In genomic region chr15:88704791-88705768, GRCh38 we compare ENCODE assay signal across 7 cellular contexts.
DNase-seq lines count a peak whose midpoint lies in the region; ATAC-seq, FAIRE-seq and TF ChIP-seq lines count a peak whose summit lies in the region.

No MANE protein-coding gene starts in this region.

- H3K27me3 ChIP-seq in pancreas, result no peaks in the 10 kb centered on the region
- H3K27me3 ChIP-seq in Karpas-422 (ENCODE audit: low read length), result no peaks in the 10 kb centered on the region

- no peak overlapping the region for H3K9ac ChIP-seq in Karpas-422 (ENCODE audit: low read length)

- FAIRE-seq in pancreas (lab: Jason Lieb, UNC), result no peak

- no peaks in the 10 kb centered on the region for H3K79me2 ChIP-seq in Karpas-422 (ENCODE audit: low read length)

- ATAC-seq in left cardiac atrium, result peak; percentile 71 to 85
- ATAC-seq in pancreas, result peak; percentile 55 to 79 (median 68)
- ATAC-seq in GM18498 (IDR thresholded peaks at IDR 0.05; ENCODE audit: unreplicated experiment), result no peak
- no peak for ATAC-seq in HG03135 (IDR thresholded peaks at IDR 0.05; ENCODE audit: unreplicated experiment)

- H3K4me1 ChIP-seq in pancreas, result peaks cover 0 to 4% (median 0%) of the 10 kb centered on the region in 3 donors
- H3K4me1 ChIP-seq in Karpas-422 (ENCODE audit: low read length), result no peaks in the 10 kb centered on the region

- H3K4me2 ChIP-seq in Karpas-422 (ENCODE audit: low read depth, low read length, poor library complexity, severe bottlenecking), result no peak overlapping the region

- TF ChIP-seq CTCF in HFFc6 (IDR thresholded peaks at IDR 0.05) (no peak), pancreas (IDR thresholded peaks at IDR 0.05) (no peak)

- H3K9me3 ChIP-seq in pancreas, result no peaks in the 10 kb centered on the region
- no peaks in the 10 kb centered on the region for H3K9me3 ChIP-seq in Karpas-422 (ENCODE audit: low read length)

- no peak overlapping the region for H2AFZ ChIP-seq in Karpas-422 (ENCODE audit: low read length)

- H3K4me3 ChIP-seq in pancreas, result peak overlapping the region in 2 of 4 donors; percentile 33 to 40
- H3K4me3 ChIP-seq in Karpas-422 (ENCODE audit: low read length), result no peak overlapping the region

- peaks cover 28% of the 10 kb centered on the region for H3K4me1 Mint-ChIP-seq in HFFc6 (ENCODE audit: low read depth)

- 8 to 11% methylated on average over 47 to 60 of the region's 60 CpGs for WGBS in pancreas, 2 donors

- H3K27me3 Mint-ChIP-seq in HFFc6 (ENCODE audit: insufficient read depth), result peaks cover 13% of the 10 kb centered on the region

- no peak for DNase-seq in HFFc6
- peak; percentile 1 for DNase-seq in activated naive CD8-positive, alpha-beta T cell treated with anti-CD3 and anti-CD28 coated beads, Interleukin-2, amount 50 U/mL, for 16 hours (ENCODE audit: low read depth, low spot score)
- DNase-seq in left cardiac atrium, result peak; percentile 65
- peak in 3 of 6 donors; percentile 50 to 69 (median 55) for DNase-seq in pancreas
- no peak for DNase-seq in Karpas-422

- H3K9me3 Mint-ChIP-seq in HFFc6, result no peaks in the 10 kb centered on the region

- no peaks in the 10 kb centered on the region for H3K36me3 ChIP-seq in pancreas
- no peaks in the 10 kb centered on the region for H3K36me3 ChIP-seq in Karpas-422 (ENCODE audit: insufficient read depth, low read length)

- H3K9me2 ChIP-seq in Karpas-422 (replicated peaks; ENCODE audit: insufficient read depth, low read length), result no peaks in the 10 kb centered on the region

- H3K4me3 Mint-ChIP-seq in HFFc6, result peak overlapping the region; percentile 70

- H4K20me1 ChIP-seq in Karpas-422 (ENCODE audit: insufficient read depth, low read depth, low read length), result no peaks in the 10 kb centered on the region

- intact Hi-C loops in left cardiac atrium (cut with DNase I), result no loop called here
- intact Hi-C loops in pancreas (cut with DNase I), result no loop called here

- H3K27ac Mint-ChIP-seq in HFFc6, result no peak overlapping the region

- H3K27ac ChIP-seq in pancreas (no peak overlapping the region), Karpas-422 (ENCODE audit: low read length) (no peak overlapping the region)

- no peaks in the 10 kb centered on the region for H3K36me3 Mint-ChIP-seq in HFFc6 (ENCODE audit: low read depth)

Comparison
In these comparisons a context has a peak if more than half of its experiments do, and no peak if none do; other contexts are left out.
1. DNase-seq: peak in activated naive CD8-positive, alpha-beta T cell treated with anti-CD3 and anti-CD28 coated beads, Interleukin-2, amount 50 U/mL, for 16 hours (single experiment) and left cardiac atrium (single experiment); none in HFFc6 (single experiment) and Karpas-422 (single experiment).
2. ATAC-seq: peak in left cardiac atrium (2 of 2) and pancreas (4 of 4); none in GM18498 (single experiment) and HG03135 (single experiment).